Comparison of ENCODE assay signal across 8 cellular contexts in genomic region chr1:159008744-159009188, GRCh38. TPM values are rescaled to one million over a fixed set of nuclear protein-coding genes. Genes with fewer than 3 reads are reported as not detected.
DNase-seq lines count a peak whose midpoint lies in the region; ATAC-seq, FAIRE-seq and TF ChIP-seq lines count a peak whose summit lies in the region.

No MANE protein-coding gene starts in this region.

- DNase-seq in CD1c-positive myeloid dendritic cell (ENCODE audit: extremely low spot score) (peak; percentile 26), foreskin keratinocyte (no peak), 8988T (no peak), frontal cortex (ENCODE audit: low spot score in 2 of 2) (no peak)
- peak; percentile 85 for DNase-seq in activated CD4-positive, alpha-beta memory T cell treated with anti-CD3 and anti-CD28 coated beads, Interleukin-2, amount 10 ng/mL, durations not matched to agents 7 days and 5 days
- peak; percentile 28 to 47 for DNase-seq in stimulated activated CD8-positive, alpha-beta memory T cell treated with anti-CD3 and anti-CD28 coated beads, Interleukin-4, amount 100 ng/mL, for 1 hour (ENCODE audit: low read depth in 2 of 2, low spot score in 1 of 2)

- POLR2A ChIA-PET in activated CD4-positive, alpha-beta memory T cell treated with anti-CD3 and anti-CD28 coated beads, Interleukin-2, amount 10 ng/mL, durations not matched to agents 7 days and 5 days (lab: Charles Lee), result interaction anchor here (0.5 to 6.4 kb wide), 24 partner anchors 9 to 1253 kb away, joined by 3 to 260 read pairs (median 8); partner anchors contain the start of genes AIM2, DCAF8, PYHIN1 and TAGLN2

- H3K4me3 Mint-ChIP-seq in activated CD4-positive, alpha-beta memory T cell treated with anti-CD3 and anti-CD28 coated beads, Interleukin-2, amount 10 ng/mL, durations not matched to agents 7 days and 5 days, result peak overlapping the region; percentile 99

- H3K27me3 Mint-ChIP-seq in activated CD4-positive, alpha-beta memory T cell treated with anti-CD3 and anti-CD28 coated beads, Interleukin-2, amount 10 ng/mL, durations not matched to agents 7 days and 5 days, result no peaks in the 10 kb centered on the region

- no peaks in the 10 kb centered on the region for H3K27me3 ChIP-seq in foreskin keratinocyte

- CTCF ChIA-PET in activated CD4-positive, alpha-beta memory T cell treated with anti-CD3 and anti-CD28 coated beads, Interleukin-2, amount 10 ng/mL, durations not matched to agents 7 days and 5 days (lab: Charles Lee), result interaction anchor here (1.3 to 2.6 kb wide), 7 partner anchors 9 to 215 kb away, joined by 3 to 15 read pairs (median 5); partner anchors contain the start of gene AIM2

- peaks cover 21% of the 10 kb centered on the region for H3K4me1 ChIP-seq in foreskin keratinocyte

- H3K4me1 Mint-ChIP-seq in activated CD4-positive, alpha-beta memory T cell treated with anti-CD3 and anti-CD28 coated beads, Interleukin-2, amount 10 ng/mL, durations not matched to agents 7 days and 5 days, result peaks cover 33% of the 10 kb centered on the region

- ATAC-seq in GM19438 (IDR thresholded peaks at IDR 0.05; ENCODE audit: low read depth, unreplicated experiment) (peak; percentile 69), HG03469 (IDR thresholded peaks at IDR 0.05; ENCODE audit: unreplicated experiment) (peak; percentile 72), foreskin keratinocyte (no peak)

- FAIRE-seq in frontal cortex (lab: Jason Lieb, UNC), result no peak

- H3K9me3 Mint-ChIP-seq in activated CD4-positive, alpha-beta memory T cell treated with anti-CD3 and anti-CD28 coated beads, Interleukin-2, amount 10 ng/mL, durations not matched to agents 7 days and 5 days, result no peaks in the 10 kb centered on the region

- TF ChIP-seq CTCF in foreskin keratinocyte (conservative IDR thresholded peaks at IDR 0.05), result no peak

- peak overlapping the region; percentile 98 for H3K27ac ChIP-seq in foreskin keratinocyte

- H3K36me3 Mint-ChIP-seq in activated CD4-positive, alpha-beta memory T cell treated with anti-CD3 and anti-CD28 coated beads, Interleukin-2, amount 10 ng/mL, durations not matched to agents 7 days and 5 days (ENCODE audit: low read depth), result peaks cover 53% of the 10 kb centered on the region

- H3K27ac Mint-ChIP-seq in activated CD4-positive, alpha-beta memory T cell treated with anti-CD3 and anti-CD28 coated beads, Interleukin-2, amount 10 ng/mL, durations not matched to agents 7 days and 5 days, result peak overlapping the region; percentile 100

RNA-seq across cellular contexts. Expression of gene IFI16, which starts 0.9 kb away (rescaled TPM):
- total RNA-seq in activated CD4-positive, alpha-beta memory T cell treated with anti-CD3 and anti-CD28 coated beads, Interleukin-2, amount 10 ng/mL, durations not matched to agents 7 days and 5 days, result 100 to 1,000 TPM; 394 to 395 TPM
- total RNA-seq in foreskin keratinocyte, result 97.6 and 100.0 TPM in 2 replicates
- 112 and 114 TPM in 2 replicates for polyA plus RNA-seq in foreskin keratinocyte
- 15.5 TPM for total RNA-seq in frontal cortex

Comparison
In these comparisons a context has a peak if more than half of its experiments do, and no peak if none do; other contexts are left out.
1. DNase-seq: peak in CD1c-positive myeloid dendritic cell (single experiment), activated CD4-positive, alpha-beta memory T cell treated with anti-CD3 and anti-CD28 coated beads, Interleukin-2, amount 10 ng/mL, durations not matched to agents 7 days and 5 days (single experiment) and stimulated activated CD8-positive, alpha-beta memory T cell treated with anti-CD3 and anti-CD28 coated beads, Interleukin-4, amount 100 ng/mL, for 1 hour (2 of 2); none in foreskin keratinocyte (0 of 2), 8988T (single experiment) and frontal cortex (0 of 2).